In genomic region chr11:107565219-107565937, GRCh38 we compare ENCODE assay signal across 8 cellular contexts. TPM values are rescaled to one million over a fixed set of nuclear protein-coding genes. Genes with fewer than 3 reads are reported as not detected.
DNase-seq lines count a peak whose midpoint lies in the region; ATAC-seq and TF ChIP-seq lines count a peak whose summit lies in the region.

Gene ALKBH8, minus strand, starts transcription at chr11:107565735. Its CDS starts 4,842 bp downstream, at chr11:107560893.

- CTCF ChIA-PET in CD8-positive, alpha-beta T cell (lab: Charles Lee), result interaction anchor here (1.0 to 5.8 kb wide), 3 partner anchors 9 to 123 kb away, joined by 3 to 62 read pairs (median 16); no protein-coding TSS in a partner anchor
- CTCF ChIA-PET in activated CD8-positive, alpha-beta memory T cell treated with anti-CD3 and anti-CD28 coated beads, Interleukin-2, amount 10 ng/mL, durations not matched to agents 7 days and 5 days (lab: Charles Lee), result interaction anchor here (1.2 to 4.3 kb wide), 4 partner anchors 10 to 176 kb away, joined by 3 to 38 read pairs (median 10); no protein-coding TSS in a partner anchor

- DNase-seq in CD8-positive, alpha-beta T cell, result peak; percentile 51 to 84 (median 73)
- DNase-seq in NOMO-1 (lab: John Stamatoyannopoulos, UW; ENCODE audit: unreplicated experiment in 2 of 2), result peak; percentile 70 to 83
- peak; percentile 89 for DNase-seq in activated CD8-positive, alpha-beta memory T cell treated with anti-CD3 and anti-CD28 coated beads, Interleukin-2, amount 10 ng/mL, durations not matched to agents 7 days and 5 days
- DNase-seq in endothelial cell (ENCODE audit: low spot score), result peak; percentile 71
- peak; percentile 62 to 64 for DNase-seq in stimulated activated CD8-positive, alpha-beta memory T cell treated with anti-CD3 and anti-CD28 coated beads, Interleukin-2, amount 100 ng/mL, for 48 hours (ENCODE audit: low read depth in 2 of 2)

- H3K4me1 Mint-ChIP-seq in CD8-positive, alpha-beta T cell (ENCODE audit: low read depth), result peaks cover 58% of the 10 kb centered on the region
- peaks cover 52% of the 10 kb centered on the region for H3K4me1 Mint-ChIP-seq in activated CD8-positive, alpha-beta memory T cell treated with anti-CD3 and anti-CD28 coated beads, Interleukin-2, amount 10 ng/mL, durations not matched to agents 7 days and 5 days
- peaks cover 16% of the 10 kb centered on the region for H3K4me1 Mint-ChIP-seq in endothelial cell (ENCODE audit: unreplicated experiment)

- H3K27me3 Mint-ChIP-seq in CD8-positive, alpha-beta T cell (ENCODE audit: low read depth), result no peaks in the 10 kb centered on the region
- no peaks in the 10 kb centered on the region for H3K27me3 Mint-ChIP-seq in activated CD8-positive, alpha-beta memory T cell treated with anti-CD3 and anti-CD28 coated beads, Interleukin-2, amount 10 ng/mL, durations not matched to agents 7 days and 5 days
- H3K27me3 Mint-ChIP-seq in endothelial cell (ENCODE audit: unreplicated experiment), result peaks cover 1% of the 10 kb centered on the region

- no peak for TF ChIP-seq CTCF in CD8-positive, alpha-beta T cell (IDR thresholded peaks at IDR 0.05)
- no peak for TF ChIP-seq CTCF in endothelial cell (IDR thresholded peaks at IDR 0.05; ENCODE audit: unreplicated experiment)

- peak; percentile 93 for ATAC-seq in CD8-positive, alpha-beta T cell
- ATAC-seq in GM19452 (IDR thresholded peaks at IDR 0.05; ENCODE audit: unreplicated experiment) (peak; percentile 71), HG03571 (IDR thresholded peaks at IDR 0.05; ENCODE audit: unreplicated experiment) (peak; percentile 81)
- peak; percentile 95 for ATAC-seq in activated CD8-positive, alpha-beta memory T cell treated with anti-CD3 and anti-CD28 coated beads, Interleukin-2, amount 10 ng/mL, durations not matched to agents 7 days and 5 days

- POLR2A ChIA-PET in CD8-positive, alpha-beta T cell (lab: Charles Lee), result interaction anchor here (0.7 kb wide), 1 partner anchor 14 kb away, joined by 3 read pairs; no protein-coding TSS in a partner anchor

- H3K27ac ChIP-seq in CD8-positive, alpha-beta T cell (ENCODE audit: low read depth, low read length), result peak within 1 kb of the TSS; percentile 69

- no peaks in the 10 kb centered on the region for H3K9me3 Mint-ChIP-seq in CD8-positive, alpha-beta T cell
- no peaks in the 10 kb centered on the region for H3K9me3 Mint-ChIP-seq in activated CD8-positive, alpha-beta memory T cell treated with anti-CD3 and anti-CD28 coated beads, Interleukin-2, amount 10 ng/mL, durations not matched to agents 7 days and 5 days (ENCODE audit: low read depth)
- no peaks in the 10 kb centered on the region for H3K9me3 Mint-ChIP-seq in endothelial cell (ENCODE audit: unreplicated experiment)

- peaks cover 24% of the 10 kb centered on the region for H3K4me1 ChIP-seq in CD8-positive, alpha-beta T cell (ENCODE audit: insufficient read depth, low read length)
- H3K4me1 ChIP-seq in mononuclear cell (ENCODE audit: insufficient read depth, low read length), result peaks cover 28% of the 10 kb centered on the region

- H3K36me3 Mint-ChIP-seq in CD8-positive, alpha-beta T cell, result peaks cover 24% of the 10 kb centered on the region
- no peaks in the 10 kb centered on the region for H3K36me3 Mint-ChIP-seq in activated CD8-positive, alpha-beta memory T cell treated with anti-CD3 and anti-CD28 coated beads, Interleukin-2, amount 10 ng/mL, durations not matched to agents 7 days and 5 days
- H3K36me3 Mint-ChIP-seq in endothelial cell (ENCODE audit: low read depth, unreplicated experiment), result no peaks in the 10 kb centered on the region

- H3K36me3 ChIP-seq in CD8-positive, alpha-beta T cell (ENCODE audit: insufficient read depth, low read length), result no peaks in the 10 kb centered on the region

- H3K9me3 ChIP-seq in CD8-positive, alpha-beta T cell (ENCODE audit: low read length), result no peaks in the 10 kb centered on the region
- no peaks in the 10 kb centered on the region for H3K9me3 ChIP-seq in mononuclear cell (ENCODE audit: low read depth, low read length)

- H3K27ac Mint-ChIP-seq in CD8-positive, alpha-beta T cell, result peak within 1 kb of the TSS; percentile 92
- peak within 1 kb of the TSS; percentile 95 for H3K27ac Mint-ChIP-seq in activated CD8-positive, alpha-beta memory T cell treated with anti-CD3 and anti-CD28 coated beads, Interleukin-2, amount 10 ng/mL, durations not matched to agents 7 days and 5 days
- peak within 1 kb of the TSS; percentile 79 for H3K27ac Mint-ChIP-seq in endothelial cell (ENCODE audit: unreplicated experiment)

- H3K4me3 ChIP-seq in CD8-positive, alpha-beta T cell (ENCODE audit: low read depth, low read length), result peak within 1 kb of the TSS; percentile 87
- peak within 1 kb of the TSS; percentile 83 for H3K4me3 ChIP-seq in mononuclear cell (ENCODE audit: low read length)

- no peaks in the 10 kb centered on the region for H3K27me3 ChIP-seq in CD8-positive, alpha-beta T cell (ENCODE audit: insufficient read depth, low read length)
- no peaks in the 10 kb centered on the region for H3K27me3 ChIP-seq in mononuclear cell (ENCODE audit: insufficient read depth, low read length)

- H3K4me3 Mint-ChIP-seq in CD8-positive, alpha-beta T cell, result peak within 1 kb of the TSS; percentile 92
- H3K4me3 Mint-ChIP-seq in activated CD8-positive, alpha-beta memory T cell treated with anti-CD3 and anti-CD28 coated beads, Interleukin-2, amount 10 ng/mL, durations not matched to agents 7 days and 5 days, result peak within 1 kb of the TSS; percentile 92
- peak within 1 kb of the TSS; percentile 93 for H3K4me3 Mint-ChIP-seq in endothelial cell (ENCODE audit: unreplicated experiment)

- intact Hi-C loops in CD8-positive, alpha-beta T cell (cut with DNase I, micrococcal nuclease), result loop anchor here (1.0 to 10.0 kb wide), 9 partner anchors 17 to 1543 kb away; partner anchors contain the start of genes CUL5 (in 2 of the 2), CWF19L2 (in 2 of the 2), AASDHPPT (in 1 of the 2) and ATM (in 1 of the 2)

RNA-seq across cellular contexts. Expression of gene ALKBH8, which starts in this region (rescaled TPM):
- 10 to 100 TPM; 10.2 to 11.8 TPM for total RNA-seq in CD8-positive, alpha-beta T cell
- 10 to 100 TPM in 1 of 2 experiments, 1 to 10 TPM in 1; 8.6 to 11.2 TPM for total RNA-seq in activated CD8-positive, alpha-beta memory T cell treated with anti-CD3 and anti-CD28 coated beads, Interleukin-2, amount 10 ng/mL, durations not matched to agents 7 days and 5 days
- total RNA-seq in endothelial cell (ENCODE audit: unreplicated experiment), result 8.4 TPM
- 10.0 TPM for total RNA-seq in mononuclear cell

Comparison
In these comparisons a context has a peak if more than half of its experiments do, and no peak if none do; other contexts are left out.
1. Peak in every context shown above with its lines: DNase-seq, ATAC-seq, H3K4me3 ChIP-seq and H3K27ac ChIP-seq.